2 cellular contexts compared by ENCODE assay signal in the genomic region with DNA sequence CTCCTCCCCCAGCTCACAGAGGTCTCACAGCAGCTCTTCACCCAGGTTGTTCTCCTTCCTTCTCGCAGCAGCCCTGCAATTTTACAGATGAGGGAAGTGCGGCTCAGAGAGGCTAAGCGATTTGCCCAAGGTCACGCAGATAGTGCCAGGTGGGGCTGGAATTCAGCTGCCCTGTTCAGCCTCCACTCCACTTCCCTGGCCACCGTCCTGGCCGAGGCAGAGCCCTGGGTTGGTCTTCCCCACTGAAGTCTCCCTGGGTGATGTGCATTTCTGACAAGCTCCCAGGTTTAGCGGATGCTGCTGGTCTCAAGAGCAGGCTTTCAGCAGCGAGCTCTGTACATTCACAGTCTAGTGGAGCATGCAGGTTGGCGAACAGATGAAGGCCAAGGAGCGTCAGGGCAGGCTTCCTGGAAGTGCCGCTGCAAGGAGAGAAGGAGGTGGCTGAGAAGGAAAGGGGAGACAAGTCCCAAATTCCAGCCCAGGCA.
TF ChIP-seq lines count a peak whose summit lies in the region.

No MANE protein-coding gene starts in this region.

TF ChIP-seq in K562, 482 proteins besides CTCF, POLR2A, EP300 and RAD21:
- TF ChIP-seq BRD9 (IDR thresholded peaks at IDR 0.05; ENCODE audit: low read depth, partially characterized antibody) (peak; percentile 82), MYBL2 (IDR thresholded peaks at IDR 0.05; ENCODE audit: low read depth) (no peak), MYBL2 (CRISPR knock-in tag; IDR thresholded peaks at IDR 0.05; ENCODE audit: borderline replicate concordance) (no peak)

TF ChIP-seq in HepG2, 621 proteins besides CTCF, POLR2A, EP300 and RAD21:
- TF ChIP-seq NCOR1 (IDR thresholded peaks at IDR 0.05; ENCODE audit: borderline replicate concordance, low read length): no peak
- peak; percentile 51; the same call in 1 of the 2 replicates for TF ChIP-seq ZNF768 (CRISPR knock-in tag; IDR thresholded peaks at IDR 0.05)
